In genomic region chr11:64204464-64204989, GRCh38 we compare ENCODE assay signal across 8 cellular contexts. TPM values are rescaled to one million over a fixed set of nuclear protein-coding genes. Genes with fewer than 3 reads are reported as not detected.
A peak's percentile ranks its signal among the peaks of the same experiment; 100 is the strongest.
DNase-seq lines count a peak whose midpoint lies in the region; ATAC-seq and TF ChIP-seq lines count a peak whose summit lies in the region.

No MANE protein-coding gene starts in this region.

- H3K9me3 ChIP-seq in adrenal gland (replicated peaks in 1 of 3) (no peaks in the 10 kb centered on the region), heart left ventricle (no peaks in the 10 kb centered on the region)

- peak; percentile 73 for TF ChIP-seq CTCF in GM06990 (IDR thresholded peaks at IDR 0.05; ENCODE audit: insufficient read depth, low read length, poor library complexity, severe bottlenecking)
- peak; percentile 38 to 83 (median 78) for TF ChIP-seq CTCF in adrenal gland (IDR thresholded peaks at IDR 0.05)
- peak; percentile 55 to 84 (median 68) for TF ChIP-seq CTCF in heart left ventricle (IDR thresholded peaks at IDR 0.05)

- H3K4me1 ChIP-seq in adrenal gland (replicated peaks in 1 of 2) (peaks cover 8 to 24% of the 10 kb centered on the region in 2 donors), heart left ventricle (peaks cover 0 to 47% (median 27%) of the 10 kb centered on the region in 12 donors)

- TF ChIP-seq POLR2A in adrenal gland (IDR thresholded peaks at IDR 0.05), result no peak
- no peak for TF ChIP-seq POLR2A in heart left ventricle (IDR thresholded peaks at IDR 0.05)

- DNase-seq in GM06990 (ENCODE audit: extremely low read depth, insufficient read length) (no peak), NCI-H187 (lab: John Stamatoyannopoulos, UW) (peak; percentile 17 to 60), T follicular helper cell (ENCODE audit: low read depth) (peak; percentile 83), adrenal gland (peak; percentile 89 to 96 (median 93)), heart left ventricle (peak; percentile 83 to 91 (median 85)), putamen (ENCODE audit: low spot score) (peak; percentile 89)

- H3K4me3 ChIP-seq in GM06990 (replicated peaks; ENCODE audit: low read depth, low read length) (no peak overlapping the region), adrenal gland (no peak overlapping the region), heart left ventricle (no peak overlapping the region)

- WGBS in adrenal gland, 4 donors, result 16 to 27% (median 20%) methylated on average over 6 to 7 of the region's 7 CpGs
- 43 to 45% (median 44%) methylated on average over 7 of the region's 7 CpGs for WGBS in heart left ventricle, 4 donors

- H3K27ac ChIP-seq in adrenal gland (peak overlapping the region in 3 of 5 donors; percentile 16 to 29 (median 21)), heart left ventricle (peak overlapping the region in 2 of 12 donors; percentile 44 to 98)

- ATAC-seq in heart left ventricle (peak; percentile 48 to 65 (median 57)), HG03175 (IDR thresholded peaks at IDR 0.05; ENCODE audit: unreplicated experiment) (no peak), GM21515 (IDR thresholded peaks at IDR 0.05; ENCODE audit: unreplicated experiment) (no peak)

- H3K27me3 ChIP-seq in GM06990 (replicated peaks; ENCODE audit: control insufficient read depth, insufficient read depth, low read length), result no peaks in the 10 kb centered on the region
- no peaks in the 10 kb centered on the region for H3K27me3 ChIP-seq in adrenal gland
- no peaks in the 10 kb centered on the region for H3K27me3 ChIP-seq in heart left ventricle

- intact Hi-C loops in adrenal gland (cut with DNase I), result loop anchor here in 1 of 2 donors (2.0 kb wide), 1 partner anchor 96 kb away; the partner anchor contains the start of gene CATSPERZ
- intact Hi-C loops in heart left ventricle (cut with DNase I), result loop anchor here (1.0 to 5.0 kb wide), 7 partner anchors 95 to 153 kb away; partner anchors contain the start of genes CATSPERZ (in 6 of the 10), ESRRA (in 1 of the 10) and RPS6KA4 (in 1 of the 10)

- H3K36me3 ChIP-seq in GM06990 (ENCODE audit: control insufficient read depth, insufficient read depth, low read length), result peaks cover 34% of the 10 kb centered on the region
- peaks cover 0 to 46% of the 10 kb centered on the region in 2 donors for H3K36me3 ChIP-seq in adrenal gland (replicated peaks in 1 of 2)
- peaks cover 0 to 70% (median 51%) of the 10 kb centered on the region in 9 donors for H3K36me3 ChIP-seq in heart left ventricle

RNA-seq across cellular contexts. Expression of gene FERMT3, which starts 2.0 kb away (rescaled TPM):
- 10 to 100 TPM; 16.3 to 77.0 (median 33.7) TPM for total RNA-seq in adrenal gland
- 10 to 100 TPM in 2 of 3 donors, 1 to 10 TPM in 1; 5.5 to 57.8 (median 49.0) TPM for polyA plus RNA-seq in adrenal gland
- total RNA-seq in heart left ventricle, result 10 to 100 TPM in 2 of 9 donors, 1 to 10 TPM in 7; 3.4 to 71.5 (median 5.7) TPM
- polyA plus RNA-seq in heart left ventricle, result 1 to 10 TPM; 2.8 to 7.9 TPM

RNA-seq across cellular contexts. Expression of gene STIP1, which starts 18.6 kb away (rescaled TPM):
- total RNA-seq in adrenal gland (100 to 1,000 TPM; 126 to 404 (median 183) TPM), heart left ventricle (100 to 1,000 TPM in 2 of 9 donors, 10 to 100 TPM in 7; 74.9 to 143 (median 88.8) TPM)
- polyA plus RNA-seq in adrenal gland (100 to 1,000 TPM in 1 of 3 donors, 10 to 100 TPM in 2; 82.1 to 523 (median 91.4) TPM), heart left ventricle (100 to 1,000 TPM in 1 of 2 donors, 10 to 100 TPM in 1; 68.8 to 175 TPM)

RNA-seq across cellular contexts. Expression of gene TRPT1, which starts 21.5 kb away (rescaled TPM):
- 10 to 100 TPM; 40.8 to 71.3 (median 55.1) TPM for total RNA-seq in adrenal gland
- polyA plus RNA-seq in adrenal gland, result 100 to 1,000 TPM in 2 of 3 donors, 10 to 100 TPM in 1; 17.9 to 205 (median 175) TPM
- 100 to 1,000 TPM in 2 of 9 donors, 10 to 100 TPM in 7; 51.2 to 146 (median 63.3) TPM for total RNA-seq in heart left ventricle
- 100 to 1,000 TPM in 1 of 2 donors, 10 to 100 TPM in 1; 65.3 to 123 TPM for polyA plus RNA-seq in heart left ventricle

RNA-seq across cellular contexts. Expression of gene NUDT22, which starts 21.5 kb away (rescaled TPM):
- total RNA-seq in adrenal gland (100 to 1,000 TPM in 2 of 8 donors, 10 to 100 TPM in 6; 67.2 to 126 (median 80.8) TPM), heart left ventricle (10 to 100 TPM; 63.7 to 93.0 (median 70.3) TPM)
- polyA plus RNA-seq in adrenal gland (100 to 1,000 TPM in 2 of 3 donors, 10 to 100 TPM in 1; 19.5 to 190 (median 101) TPM), heart left ventricle (10 to 100 TPM; 74.9 to 90.9 TPM)

RNA-seq across cellular contexts. Expression of gene DNAJC4, which starts 25.8 kb away (rescaled TPM):
- total RNA-seq in adrenal gland (100 to 1,000 TPM in 1 of 8 donors, 10 to 100 TPM in 7; 21.7 to 112 (median 59.3) TPM), heart left ventricle (10 to 100 TPM; 31.2 to 63.6 (median 47.2) TPM)
- polyA plus RNA-seq in adrenal gland (100 to 1,000 TPM in 2 of 3 donors, 10 to 100 TPM in 1; 59.4 to 220 (median 192) TPM), heart left ventricle (100 to 1,000 TPM in 1 of 2 donors, 10 to 100 TPM in 1; 33.8 to 123 TPM)

Comparison
In these comparisons a context has a peak if more than half of its experiments do, and no peak if none do; other contexts are left out.
1. ATAC-seq: peak in heart left ventricle (4 of 4); none in HG03175 (single experiment) and GM21515 (single experiment).
2. Peak in every context shown above with its lines, with median percentiles within 50 percentile points of each other: CTCF ChIP-seq.